Comparison of ENCODE assay signal across 19 cellular contexts in the genomic region with DNA sequence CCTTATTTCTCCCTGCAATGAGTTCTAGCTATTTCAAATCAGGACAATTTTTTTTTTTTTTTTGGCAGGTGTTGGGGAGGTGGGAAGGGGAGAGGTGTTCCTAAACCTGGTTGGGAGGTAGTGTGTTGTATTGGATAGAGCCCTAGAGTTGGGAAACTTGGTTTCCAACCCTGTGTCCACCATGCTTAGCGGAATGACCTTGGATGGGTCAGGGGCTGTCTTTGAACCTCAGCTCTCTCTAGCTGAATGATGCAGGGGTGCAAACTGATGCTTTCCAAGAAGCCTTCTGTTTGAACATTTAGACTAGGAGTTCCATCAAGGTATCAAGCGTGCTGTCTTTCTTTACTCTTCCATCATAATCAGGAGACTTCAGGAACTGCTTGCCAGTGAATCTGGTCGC.
"Had no signal": no experiment of that assay in that cellular context is flagged by ENCODE, and none has a peak within 500 bp of the region (broad histone marks: within the 10 kb centered on the region; RNA-seq: fewer than 3 reads in every experiment).

No MANE protein-coding gene starts in this region.

- ATAC-seq: Panc1 had no signal

- H3K9me2 ChIP-seq: SK-N-SH had no signal

- H3K9me3 ChIP-seq: SK-N-SH had no signal

- DNase-seq: KBM-7, NCI-H1092, NCI-H1105 treated with DMSO at 0.1 percent for 48 hours, NCI-H1417 treated with DMSO at 0.1 percent for 48 hours, NCI-H1694 treated with DMSO at 0.1 percent for 48 hours, NCI-H1930, NCI-H2081 treated with DMSO at 0.1 percent for 48 hours, NCI-H2171, NCI-H446, NCI-H510A, NCI-H524 treated with DMSO at 0.1 percent for 48 hours, NCI-H69, NCI-H774, SHP77, SK-N-SH, SW 1271 had no signal

- H3K9ac ChIP-seq: SK-N-SH had no signal

- H3K27ac ChIP-seq: HL-60, RWPE1 had no signal
